Comparison of ENCODE assay signal across 1 cellular context in the genomic region with DNA sequence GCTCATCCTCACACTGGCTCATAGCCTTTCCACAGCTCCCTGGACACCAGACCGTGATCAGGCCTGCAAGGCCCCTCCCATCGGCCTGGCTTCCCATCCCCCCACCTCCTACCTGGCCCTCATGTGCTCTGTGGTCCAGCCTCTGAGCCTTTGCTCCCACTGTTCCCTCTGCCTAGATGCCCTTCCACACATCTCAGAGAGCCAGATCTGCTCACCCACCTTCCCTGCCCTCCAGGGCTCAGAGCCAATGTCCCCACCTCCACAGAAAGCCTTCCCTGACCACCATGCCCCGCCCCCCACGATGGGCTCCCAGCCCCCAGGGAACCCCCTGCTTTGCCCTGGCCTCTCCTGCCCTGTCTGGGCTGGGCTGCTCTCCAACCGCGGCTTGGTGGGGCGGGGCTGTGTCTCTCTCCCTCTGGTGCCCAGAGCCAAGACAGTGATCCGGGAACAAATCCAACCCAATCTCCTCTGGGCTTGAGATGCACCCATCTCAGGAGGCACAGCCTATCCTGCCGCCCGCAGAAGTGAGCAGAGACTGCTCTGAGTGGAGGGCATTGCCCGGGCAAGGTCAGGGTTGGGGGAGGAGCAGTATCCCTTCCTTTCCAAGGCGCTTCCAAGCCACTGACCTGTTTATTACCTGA.
TF ChIP-seq lines count a peak whose summit lies in the region.

No MANE protein-coding gene starts in this region.

TF ChIP-seq in HepG2, 621 proteins besides CTCF, POLR2A, EP300 and RAD21 (continued from another document and continues in another):
- TF ChIP-seq NFATC3 (CRISPR knock-in tag; IDR thresholded peaks at IDR 0.05) (no peak), STAT6 (CRISPR knock-in tag; IDR thresholded peaks at IDR 0.05; ENCODE audit: borderline replicate concordance) (no peak), TFDP1 (CRISPR knock-in tag; IDR thresholded peaks at IDR 0.05; ENCODE audit: borderline replicate concordance) (0 out of 2 replicates have a peak, but pooled peaks have one; percentile 25), ZFP1 (CRISPR knock-in tag; IDR thresholded peaks at IDR 0.05) (no peak), GTF2F1 (IDR thresholded peaks at IDR 0.05; ENCODE audit: low read length) (no peak), NR2C2 (CRISPR knock-in tag; IDR thresholded peaks at IDR 0.05; ENCODE audit: borderline replicate concordance) (no peak), FOXO1 (CRISPR knock-in tag; IDR thresholded peaks at IDR 0.05) (no peak), SNAPC5 (CRISPR knock-in tag; IDR thresholded peaks at IDR 0.05; ENCODE audit: borderline replicate concordance) (no peak), MIER3 (CRISPR knock-in tag; IDR thresholded peaks at IDR 0.05; ENCODE audit: borderline replicate concordance) (no peak), CBX1 (IDR thresholded peaks at IDR 0.05; ENCODE audit: low read depth) (no peak), TAF1 (CRISPR knock-in tag; IDR thresholded peaks at IDR 0.05) (no peak), MEIS1 (CRISPR knock-in tag; IDR thresholded peaks at IDR 0.05; ENCODE audit: borderline replicate concordance) (peak; percentile 58; the same call in 1 of the 2 replicates), MAX (IDR thresholded peaks at IDR 0.05) (no peak), ZBTB7A (CRISPR knock-in tag; IDR thresholded peaks at IDR 0.05) (no peak), KDM5B (CRISPR knock-in tag; IDR thresholded peaks at IDR 0.05; ENCODE audit: borderline replicate concordance) (0 out of 2 replicates have a peak, but pooled peaks have one; percentile 18), ZNF124 (CRISPR knock-in tag; IDR thresholded peaks at IDR 0.05) (no peak), ZNF619 (CRISPR knock-in tag; IDR thresholded peaks at IDR 0.05) (no peak), HDAC2 (CRISPR knock-in tag; IDR thresholded peaks at IDR 0.05) (no peak), NONO (IDR thresholded peaks at IDR 0.05) (no peak), NONO (CRISPR knock-in tag; conservative IDR thresholded peaks at IDR 0.05) (0 out of 2 replicates have a peak, but pooled peaks have one; percentile 14), SNAPC2 (CRISPR knock-in tag; IDR thresholded peaks at IDR 0.05) (no peak), ARHGAP35 (CRISPR knock-in tag; IDR thresholded peaks at IDR 0.05; ENCODE audit: borderline replicate concordance) (no peak), DNMT3B (CRISPR knock-in tag; conservative IDR thresholded peaks at IDR 0.05) (no peak), ATAD3A (CRISPR knock-in tag; IDR thresholded peaks at IDR 0.05) (no peak), THYN1 (CRISPR knock-in tag; IDR thresholded peaks at IDR 0.05; ENCODE audit: borderline replicate concordance, low read depth) (no peak), ZBTB7B (CRISPR knock-in tag; IDR thresholded peaks at IDR 0.05) (no peak), RCOR2 (CRISPR knock-in tag; IDR thresholded peaks at IDR 0.05) (peak; percentile 66; the same call in 1 of the 2 replicates), ZNF232 (CRISPR knock-in tag; IDR thresholded peaks at IDR 0.05; ENCODE audit: borderline replicate concordance) (no peak), ETV5 (CRISPR knock-in tag; IDR thresholded peaks at IDR 0.05; ENCODE audit: borderline replicate concordance) (no peak), ZNF235 (CRISPR knock-in tag; IDR thresholded peaks at IDR 0.05; ENCODE audit: borderline replicate concordance) (no peak), ZNF850 (CRISPR knock-in tag; conservative IDR thresholded peaks at IDR 0.05) (no peak), ZNF256 (CRISPR knock-in tag; conservative IDR thresholded peaks at IDR 0.05) (no peak), ZNF17 (CRISPR knock-in tag; IDR thresholded peaks at IDR 0.05) (no peak), ATF3 (CRISPR knock-in tag; IDR thresholded peaks at IDR 0.05) (no peak), CREM (IDR thresholded peaks at IDR 0.05) (no peak), CREM (CRISPR knock-in tag; IDR thresholded peaks at IDR 0.05) (no peak), ZBTB2 (CRISPR knock-in tag; IDR thresholded peaks at IDR 0.05; ENCODE audit: low read depth) (no peak), NRL (CRISPR knock-in tag; IDR thresholded peaks at IDR 0.05; ENCODE audit: borderline replicate concordance) (0 out of 2 replicates have a peak, but pooled peaks have one; percentile 43), ADNP (CRISPR knock-in tag; IDR thresholded peaks at IDR 0.05) (peak; percentile 71; the same call in 1 of the 2 replicates), PPARG (CRISPR knock-in tag; conservative IDR thresholded peaks at IDR 0.05) (no peak), FOXP1 (IDR thresholded peaks at IDR 0.05) (no peak), FOXP1 (CRISPR knock-in tag; IDR thresholded peaks at IDR 0.05) (no peak), ZNF451 (CRISPR knock-in tag; IDR thresholded peaks at IDR 0.05) (0 out of 2 replicates have a peak, but pooled peaks have one; percentile 7), ATF1 (CRISPR knock-in tag; IDR thresholded peaks at IDR 0.05) (no peak), HMG20A (CRISPR knock-in tag; IDR thresholded peaks at IDR 0.05; ENCODE audit: borderline replicate concordance) (no peak), ZMYM3 (CRISPR knock-in tag; IDR thresholded peaks at IDR 0.05) (peak; percentile 90), SSRP1 (CRISPR knock-in tag; IDR thresholded peaks at IDR 0.05) (no peak), RBM39 (IDR thresholded peaks at IDR 0.05; ENCODE audit: low read depth, low read length, poor library complexity, severe bottlenecking) (no peak), ARNT (IDR thresholded peaks at IDR 0.05) (no peak), IKZF1 (IDR thresholded peaks at IDR 0.05) (no peak)
- TF ChIP-seq, protein P1, sequence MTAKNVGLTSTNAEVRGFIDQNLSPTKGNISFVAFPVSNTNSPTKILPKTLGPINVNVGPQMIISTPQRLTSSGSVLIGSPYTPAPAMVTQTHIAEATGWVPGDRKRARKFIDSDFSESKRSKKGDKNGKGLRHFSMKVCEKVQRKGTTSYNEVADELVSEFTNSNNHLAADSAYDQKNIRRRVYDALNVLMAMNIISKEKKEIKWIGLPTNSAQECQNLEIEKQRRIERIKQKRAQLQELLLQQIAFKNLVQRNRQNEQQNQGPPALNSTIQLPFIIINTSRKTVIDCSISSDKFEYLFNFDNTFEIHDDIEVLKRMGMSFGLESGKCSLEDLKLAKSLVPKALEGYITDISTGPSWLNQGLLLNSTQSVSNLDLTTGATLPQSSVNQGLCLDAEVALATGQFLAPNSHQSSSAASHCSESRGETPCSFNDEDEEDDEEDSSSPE (CRISPR knock-in tag; IDR thresholded peaks at IDR 0.05), result no peak
- TF ChIP-seq, protein P2, sequence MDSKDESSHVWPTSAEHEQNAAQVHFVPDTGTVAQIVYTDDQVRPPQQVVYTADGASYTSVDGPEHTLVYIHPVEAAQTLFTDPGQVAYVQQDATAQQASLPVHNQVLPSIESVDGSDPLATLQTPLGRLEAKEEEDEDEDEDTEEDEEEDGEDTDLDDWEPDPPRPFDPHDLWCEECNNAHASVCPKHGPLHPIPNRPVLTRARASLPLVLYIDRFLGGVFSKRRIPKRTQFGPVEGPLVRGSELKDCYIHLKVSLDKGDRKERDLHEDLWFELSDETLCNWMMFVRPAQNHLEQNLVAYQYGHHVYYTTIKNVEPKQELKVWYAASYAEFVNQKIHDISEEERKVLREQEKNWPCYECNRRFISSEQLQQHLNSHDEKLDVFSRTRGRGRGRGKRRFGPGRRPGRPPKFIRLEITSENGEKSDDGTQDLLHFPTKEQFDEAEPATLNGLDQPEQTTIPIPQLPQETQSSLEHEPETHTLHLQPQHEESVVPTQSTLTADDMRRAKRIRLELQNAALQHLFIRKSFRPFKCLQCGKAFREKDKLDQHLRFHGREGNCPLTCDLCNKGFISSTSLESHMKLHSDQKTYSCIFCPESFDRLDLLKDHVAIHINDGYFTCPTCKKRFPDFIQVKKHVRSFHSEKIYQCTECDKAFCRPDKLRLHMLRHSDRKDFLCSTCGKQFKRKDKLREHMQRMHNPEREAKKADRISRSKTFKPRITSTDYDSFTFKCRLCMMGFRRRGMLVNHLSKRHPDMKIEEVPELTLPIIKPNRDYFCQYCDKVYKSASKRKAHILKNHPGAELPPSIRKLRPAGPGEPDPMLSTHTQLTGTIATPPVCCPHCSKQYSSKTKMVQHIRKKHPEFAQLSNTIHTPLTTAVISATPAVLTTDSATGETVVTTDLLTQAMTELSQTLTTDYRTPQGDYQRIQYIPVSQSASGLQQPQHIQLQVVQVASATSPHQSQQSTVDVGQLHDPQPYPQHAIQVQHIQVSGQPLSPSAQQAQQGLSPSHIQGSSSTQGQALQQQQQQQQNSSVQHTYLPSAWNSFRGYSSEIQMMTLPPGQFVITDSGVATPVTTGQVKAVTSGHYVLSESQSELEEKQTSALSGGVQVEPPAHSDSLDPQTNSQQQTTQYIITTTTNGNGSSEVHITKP (CRISPR knock-in tag; IDR thresholded peaks at IDR 0.05; ENCODE audit: low read depth), result no peak
- TF ChIP-seq, protein P3, sequence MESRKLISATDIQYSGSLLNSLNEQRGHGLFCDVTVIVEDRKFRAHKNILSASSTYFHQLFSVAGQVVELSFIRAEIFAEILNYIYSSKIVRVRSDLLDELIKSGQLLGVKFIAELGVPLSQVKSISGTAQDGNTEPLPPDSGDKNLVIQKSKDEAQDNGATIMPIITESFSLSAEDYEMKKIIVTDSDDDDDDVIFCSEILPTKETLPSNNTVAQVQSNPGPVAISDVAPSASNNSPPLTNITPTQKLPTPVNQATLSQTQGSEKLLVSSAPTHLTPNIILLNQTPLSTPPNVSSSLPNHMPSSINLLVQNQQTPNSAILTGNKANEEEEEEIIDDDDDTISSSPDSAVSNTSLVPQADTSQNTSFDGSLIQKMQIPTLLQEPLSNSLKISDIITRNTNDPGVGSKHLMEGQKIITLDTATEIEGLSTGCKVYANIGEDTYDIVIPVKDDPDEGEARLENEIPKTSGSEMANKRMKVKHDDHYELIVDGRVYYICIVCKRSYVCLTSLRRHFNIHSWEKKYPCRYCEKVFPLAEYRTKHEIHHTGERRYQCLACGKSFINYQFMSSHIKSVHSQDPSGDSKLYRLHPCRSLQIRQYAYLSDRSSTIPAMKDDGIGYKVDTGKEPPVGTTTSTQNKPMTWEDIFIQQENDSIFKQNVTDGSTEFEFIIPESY (CRISPR knock-in tag; IDR thresholded peaks at IDR 0.05), result no peak
